Comparison of ENCODE assay signal across 12 cellular contexts in genomic region chr6:150492507-150492906, GRCh38.
DNase-seq lines count a peak whose midpoint lies in the region; ATAC-seq, FAIRE-seq and TF ChIP-seq lines count a peak whose summit lies in the region.
"Had no signal": no experiment of that assay in that cellular context is flagged by ENCODE, and none has a peak within 500 bp of the region (broad histone marks: within the 10 kb centered on the region; RNA-seq: fewer than 3 reads in every experiment).

No MANE protein-coding gene starts in this region.

- FAIRE-seq in small intestine (lab: Jason Lieb, UNC): no peak

- H3K27ac ChIP-seq in small intestine (ENCODE audit: low read depth in 1 of 2, low read length in 1 of 2) (no peak overlapping the region), tibial nerve (no peak overlapping the region)
- H3K27ac ChIP-seq: gastrocnemius medialis, stomach had no signal

- no peaks in the 10 kb centered on the region for H3K27me3 ChIP-seq in small intestine (ENCODE audit: control insufficient read depth in 2 of 2, insufficient read depth in 2 of 2, low read length in 2 of 2)
- no peaks in the 10 kb centered on the region for H3K27me3 ChIP-seq in tibial nerve
- H3K27me3 ChIP-seq: gastrocnemius medialis, stomach had no signal

- DNase-seq in HFF-Myc (ENCODE audit: extremely low read depth, low read depth): peak; percentile 58
- DNase-seq in RPMI8226: peak; percentile 8
- DNase-seq in ecto neural progenitor cell (ENCODE audit: low spot score): peak; percentile 12
- DNase-seq in small intestine: peak; percentile 22
- DNase-seq in cerebellar cortex (ENCODE audit: low spot score): no peak
- DNase-seq in tibial nerve (ENCODE audit: low spot score in 2 of 2): no peak
- DNase-seq: CD4-positive, alpha-beta memory T cell; gastrocnemius medialis; GF-D8; islet precursor cell; stomach had no signal

- ATAC-seq in GM18511 (IDR thresholded peaks at IDR 0.05; ENCODE audit: unreplicated experiment): no peak
- ATAC-seq: gastrocnemius medialis had no signal

- no peak overlapping the region for H3K4me3 ChIP-seq in HFF-Myc (replicated peaks; ENCODE audit: low read depth, low read length)
- H3K4me3 ChIP-seq in small intestine (ENCODE audit: low read depth in 1 of 2, low read length in 2 of 2): no peak overlapping the region
- no peak overlapping the region for H3K4me3 ChIP-seq in tibial nerve
- H3K4me3 ChIP-seq: gastrocnemius medialis, stomach had no signal

- no peak for TF ChIP-seq EP300 in tibial nerve (IDR thresholded peaks at IDR 0.05)

- peaks cover 0 to 2% of the 10 kb centered on the region in 2 donors for H3K4me1 ChIP-seq in small intestine (ENCODE audit: control insufficient read depth in 2 of 2, insufficient read depth in 1 of 2, low read depth in 1 of 2, low read length in 1 of 2)
- no peaks in the 10 kb centered on the region for H3K4me1 ChIP-seq in tibial nerve
- H3K4me1 ChIP-seq: gastrocnemius medialis had no signal

- H3K36me3 ChIP-seq in small intestine (ENCODE audit: control insufficient read depth in 2 of 2, insufficient read depth in 2 of 2, low read length in 2 of 2): no peaks in the 10 kb centered on the region
- H3K36me3 ChIP-seq in tibial nerve: no peaks in the 10 kb centered on the region
- H3K36me3 ChIP-seq: gastrocnemius medialis, stomach had no signal

- 78 to 93% (median 87%) methylated on average over 2 of the region's 2 CpGs for WGBS in small intestine, 3 donors
- 95 to 96% methylated on average over 2 of the region's 2 CpGs for WGBS in tibial nerve, 2 donors

- no peaks in the 10 kb centered on the region for H3K9me3 ChIP-seq in small intestine (ENCODE audit: control insufficient read depth, low read depth)
- H3K9me3 ChIP-seq in tibial nerve: no peaks in the 10 kb centered on the region
- H3K9me3 ChIP-seq: gastrocnemius medialis, stomach had no signal

- no peak for TF ChIP-seq CTCF in HFF-Myc (IDR thresholded peaks at IDR 0.05; ENCODE audit: low read depth, low read length, missing control alignments)
- TF ChIP-seq CTCF in tibial nerve (IDR thresholded peaks at IDR 0.05): no peak

- TF ChIP-seq POLR2A in tibial nerve (IDR thresholded peaks at IDR 0.05): no peak

Comparison
In these comparisons a context has a peak if more than half of its experiments do, and no peak if none do; other contexts are left out.
1. DNase-seq: peak in HFF-Myc (single experiment), RPMI8226 (single experiment), ecto neural progenitor cell (single experiment) and small intestine (single experiment); none in cerebellar cortex (single experiment) and tibial nerve (0 of 2).